Comparison of ENCODE assay signal across 16 cellular contexts in genomic region chr4:25834411-25835107, GRCh38.
"Had no signal": no experiment of that assay in that cellular context is flagged by ENCODE, and none has a peak within 500 bp of the region (broad histone marks: within the 10 kb centered on the region; RNA-seq: fewer than 3 reads in every experiment).

No MANE protein-coding gene starts in this region.

- H3K27me3 ChIP-seq: cardiac muscle cell, heart left ventricle, tibial nerve, vagina had no signal

- H3K27ac Mint-ChIP-seq: activated CD4-positive, alpha-beta memory T cell treated with anti-CD3 and anti-CD28 coated beads, Interleukin-2, amount 10 ng/mL, durations not matched to agents 7 days and 5 days; activated naive CD8-positive, alpha-beta T cell treated with anti-CD3 and anti-CD28 coated beads, Interleukin-2, amount 50 U/mL, for 24 hours; T-helper 1 cell treated with Interleukin-12 subunit alpha and Interleukin-12 subunit beta and Interleukin-4 antibody, amounts not matched to agents 30 μg/mL and 1 μg/mL, for 36 hours had no signal

- H3K27ac ChIP-seq: cardiac muscle cell, heart left ventricle, left ventricle myocardium inferior, parathyroid adenoma, tibial nerve, vagina had no signal

- H2AFZ ChIP-seq: parathyroid adenoma had no signal

- H3K4me3 ChIP-seq: cardiac muscle cell, heart left ventricle, left ventricle myocardium inferior, tibial nerve, vagina had no signal

- H3K36me3 ChIP-seq: cardiac muscle cell, left ventricle myocardium inferior, tibial nerve, vagina had no signal

- H3K79me2 ChIP-seq: parathyroid adenoma had no signal

- ATAC-seq: activated naive CD8-positive, alpha-beta T cell treated with anti-CD3 and anti-CD28 coated beads, Interleukin-2, amount 50 U/mL, for 24 hours; heart left ventricle had no signal

- H3K9me3 ChIP-seq: heart left ventricle, left ventricle myocardium inferior, tibial nerve, vagina had no signal

- H3K4me3 Mint-ChIP-seq: activated CD4-positive, alpha-beta memory T cell treated with anti-CD3 and anti-CD28 coated beads, Interleukin-2, amount 10 ng/mL, durations not matched to agents 7 days and 5 days; activated naive CD8-positive, alpha-beta T cell treated with anti-CD3 and anti-CD28 coated beads, Interleukin-2, amount 50 U/mL, for 24 hours; T-helper 1 cell treated with Interleukin-12 subunit alpha and Interleukin-12 subunit beta and Interleukin-4 antibody, amounts not matched to agents 30 μg/mL and 1 μg/mL, for 36 hours had no signal

- FAIRE-seq: colon, islet of Langerhans had no signal

- H3K27me3 Mint-ChIP-seq: activated CD4-positive, alpha-beta memory T cell treated with anti-CD3 and anti-CD28 coated beads, Interleukin-2, amount 10 ng/mL, durations not matched to agents 7 days and 5 days; activated naive CD8-positive, alpha-beta T cell treated with anti-CD3 and anti-CD28 coated beads, Interleukin-2, amount 50 U/mL, for 24 hours had no signal

- DNase-seq: activated CD4-positive, alpha-beta memory T cell treated with anti-CD3 and anti-CD28 coated beads, Interleukin-2, amount 10 ng/mL, durations not matched to agents 7 days and 5 days; activated naive CD4-positive, alpha-beta T cell treated with Interleukin-2 at 50 U/mL for 16 hours; activated naive CD8-positive, alpha-beta T cell treated with anti-CD3 and anti-CD28 coated beads, Interleukin-2, amount 50 U/mL, for 24 hours; foreskin melanocyte; heart left ventricle; left ventricle myocardium inferior; retina; stimulated activated CD4-positive, alpha-beta T cell treated with anti-CD3 and anti-CD28 coated beads, Interleukin-15, amount 100 ng/mL, for 24 hours; stimulated activated CD4-positive, alpha-beta T cell treated with anti-CD3 and anti-CD28 coated beads, Interleukin-4, amount 100 ng/mL, for 4 hours had no signal

- H3K9ac ChIP-seq: parathyroid adenoma had no signal

- H3K9me3 Mint-ChIP-seq: activated CD4-positive, alpha-beta memory T cell treated with anti-CD3 and anti-CD28 coated beads, Interleukin-2, amount 10 ng/mL, durations not matched to agents 7 days and 5 days; activated naive CD8-positive, alpha-beta T cell treated with anti-CD3 and anti-CD28 coated beads, Interleukin-2, amount 50 U/mL, for 24 hours; T-helper 1 cell treated with Interleukin-12 subunit alpha and Interleukin-12 subunit beta and Interleukin-4 antibody, amounts not matched to agents 30 μg/mL and 1 μg/mL, for 36 hours had no signal

- H3K4me1 Mint-ChIP-seq: activated naive CD8-positive, alpha-beta T cell treated with anti-CD3 and anti-CD28 coated beads, Interleukin-2, amount 50 U/mL, for 24 hours had no signal

- H3K4me1 ChIP-seq: heart left ventricle, left ventricle myocardium inferior, parathyroid adenoma, tibial nerve, vagina had no signal
